Comparison of ENCODE assay signal across 15 cellular contexts in genomic region chr11:134581121-134581626, GRCh38.
A peak's percentile ranks its signal among the peaks of the same experiment; 100 is the strongest.
DNase-seq lines count a peak whose midpoint lies in the region; ATAC-seq and TF ChIP-seq lines count a peak whose summit lies in the region.
"Had no signal": no experiment of that assay in that cellular context is flagged by ENCODE, and none has a peak within 500 bp of the region (broad histone marks: within the 10 kb centered on the region; RNA-seq: fewer than 3 reads in every experiment).

No MANE protein-coding gene starts in this region.

- POLR2A ChIA-PET in activated CD4-positive, alpha-beta T cell treated with anti-CD3 and anti-CD28 coated beads, Interleukin-2, amount 10 ng/mL, durations not matched to agents 7 days and 5 days (lab: Charles Lee): no interaction called here
- POLR2A ChIA-PET in GM10248 (lab: Yijun Ruan, JAX): no interaction called here

- peaks cover 20% of the 10 kb centered on the region for H3K4me1 Mint-ChIP-seq in activated CD4-positive, alpha-beta T cell treated with anti-CD3 and anti-CD28 coated beads, Interleukin-2, amount 10 ng/mL, durations not matched to agents 7 days and 5 days

- H3K27ac Mint-ChIP-seq in activated CD4-positive, alpha-beta T cell treated with anti-CD3 and anti-CD28 coated beads, Interleukin-2, amount 10 ng/mL, durations not matched to agents 7 days and 5 days: no peak overlapping the region
- H3K27ac Mint-ChIP-seq: CD8-positive, alpha-beta memory T cell had no signal

- H3K36me3 ChIP-seq in sigmoid colon: no peaks in the 10 kb centered on the region
- H3K36me3 ChIP-seq: BLaER1 had no signal

- peak; percentile 3 for DNase-seq in activated CD4-positive, alpha-beta T cell treated with anti-CD3 and anti-CD28 coated beads, Interleukin-2, amount 10 ng/mL, durations not matched to agents 7 days and 5 days
- DNase-seq in activated CD4-positive, alpha-beta T cell treated with anti-CD3 and anti-CD28 coated beads for 48 hours: no peak
- DNase-seq in GM10248 (ENCODE audit: extremely low spot score): peak; percentile 3
- peak; percentile 41 for DNase-seq in ecto neural progenitor cell (ENCODE audit: low spot score)
- peak; percentile 28 for DNase-seq in sigmoid colon
- no peak for DNase-seq in ureter (ENCODE audit: low spot score)
- DNase-seq: 8988T; AML-193; Caco-2; CD8-positive, alpha-beta memory T cell; GDM1; HCEC 1CT; IMR-90 had no signal

- H3K9me3 Mint-ChIP-seq in activated CD4-positive, alpha-beta T cell treated with anti-CD3 and anti-CD28 coated beads, Interleukin-2, amount 10 ng/mL, durations not matched to agents 7 days and 5 days: no peaks in the 10 kb centered on the region
- H3K9me3 Mint-ChIP-seq: CD8-positive, alpha-beta memory T cell had no signal

- TF ChIP-seq EP300 in sigmoid colon (IDR thresholded peaks at IDR 0.05): no peak

- peaks cover 0 to 3% (median 0%) of the 10 kb centered on the region in 3 donors for H3K27me3 ChIP-seq in sigmoid colon
- H3K27me3 ChIP-seq: BLaER1 had no signal

- no peak for TF ChIP-seq POLR2A in sigmoid colon (IDR thresholded peaks at IDR 0.05)

- H3K4me3 ChIP-seq in sigmoid colon: no peak overlapping the region
- H3K4me3 ChIP-seq: BLaER1 had no signal

- TF ChIP-seq CTCF in GM10248 (IDR thresholded peaks at IDR 0.05; ENCODE audit: control extremely low read depth, extremely low read depth, low read depth, missing control alignments) (no peak), sigmoid colon (IDR thresholded peaks at IDR 0.05) (no peak)

- no peaks in the 10 kb centered on the region for H3K36me3 Mint-ChIP-seq in activated CD4-positive, alpha-beta T cell treated with anti-CD3 and anti-CD28 coated beads, Interleukin-2, amount 10 ng/mL, durations not matched to agents 7 days and 5 days (ENCODE audit: low read depth)
- H3K36me3 Mint-ChIP-seq: CD8-positive, alpha-beta memory T cell had no signal

- H3K4me3 Mint-ChIP-seq in activated CD4-positive, alpha-beta T cell treated with anti-CD3 and anti-CD28 coated beads, Interleukin-2, amount 10 ng/mL, durations not matched to agents 7 days and 5 days: no peak overlapping the region
- H3K4me3 Mint-ChIP-seq: CD8-positive, alpha-beta memory T cell had no signal

- no peaks in the 10 kb centered on the region for H3K9me3 ChIP-seq in sigmoid colon
- H3K9me3 ChIP-seq: BLaER1, Caco-2 had no signal

- H3K27ac ChIP-seq in sigmoid colon: no peak overlapping the region
- H3K27ac ChIP-seq: BLaER1 had no signal

- intact Hi-C loops in sigmoid colon (cut with DNase I): no loop called here

- CTCF ChIA-PET in activated CD4-positive, alpha-beta T cell treated with anti-CD3 and anti-CD28 coated beads, Interleukin-2, amount 10 ng/mL, durations not matched to agents 7 days and 5 days (lab: Charles Lee): no interaction called here
- CTCF ChIA-PET in GM10248 (lab: Yijun Ruan, JAX): no interaction called here

- peaks cover 31% of the 10 kb centered on the region for H3K27me3 Mint-ChIP-seq in activated CD4-positive, alpha-beta T cell treated with anti-CD3 and anti-CD28 coated beads, Interleukin-2, amount 10 ng/mL, durations not matched to agents 7 days and 5 days

- no peak for ATAC-seq in HG03039 (IDR thresholded peaks at IDR 0.05; ENCODE audit: unreplicated experiment)

- WGBS in sigmoid colon, 2 donors: 53 to 73% methylated on average over 9 of the region's 9 CpGs

- peaks cover 0 to 11% (median 7%) of the 10 kb centered on the region in 4 donors for H3K4me1 ChIP-seq in sigmoid colon

Comparison
In these comparisons a context has a peak if more than half of its experiments do, and no peak if none do; other contexts are left out.
1. DNase-seq: peak in activated CD4-positive, alpha-beta T cell treated with anti-CD3 and anti-CD28 coated beads, Interleukin-2, amount 10 ng/mL, durations not matched to agents 7 days and 5 days (single experiment), GM10248 (single experiment), ecto neural progenitor cell (single experiment) and sigmoid colon (single experiment); none in activated CD4-positive, alpha-beta T cell treated with anti-CD3 and anti-CD28 coated beads for 48 hours (single experiment) and ureter (single experiment).